Comparison of ENCODE assay signal across 10 cellular contexts in genomic region chr18:63316612-63317555, GRCh38.
DNase-seq lines count a peak whose midpoint lies in the region; ATAC-seq and TF ChIP-seq lines count a peak whose summit lies in the region.
"Had no signal": no experiment of that assay in that cellular context is flagged by ENCODE, and none has a peak within 500 bp of the region (broad histone marks: within the 10 kb centered on the region; RNA-seq: fewer than 3 reads in every experiment).

No MANE protein-coding gene starts in this region.

- H3K9me3 ChIP-seq in BLaER1 treated with 17β-estradiol and CSF1 and Interleukin-3, amounts not matched to agents 10 nM and 100 nM (replicated peaks in 1 of 11): no peaks in the 10 kb centered on the region; a peak in 1 of 22 replicates
- H3K9me3 ChIP-seq in SU-DHL-6 (ENCODE audit: insufficient read depth, low read length): no peaks in the 10 kb centered on the region
- H3K9me3 ChIP-seq in muscle layer of duodenum (ENCODE audit: control insufficient read depth in 1 of 2, low read length in 2 of 2): no peaks in the 10 kb centered on the region

- H3K4me3 ChIP-seq in BLaER1 treated with 17β-estradiol and CSF1 and Interleukin-3, amounts not matched to agents 10 nM and 100 nM: peak overlapping the region; percentile 77 to 97 (median 88)
- H3K4me3 ChIP-seq in SU-DHL-6 (ENCODE audit: insufficient read depth, low read length, poor library complexity, severe bottlenecking): peak overlapping the region; percentile 85
- peak overlapping the region; percentile 73 to 83 for H3K4me3 ChIP-seq in muscle layer of duodenum (ENCODE audit: low read depth in 1 of 2, low read length in 2 of 2)

- ATAC-seq in GM18870 (IDR thresholded peaks at IDR 0.05; ENCODE audit: unreplicated experiment) (peak; percentile 23), GM18868 (IDR thresholded peaks at IDR 0.05; ENCODE audit: unreplicated experiment) (no peak)

- H3F3A ChIP-seq in SU-DHL-6 (ENCODE audit: insufficient read depth): peaks cover 26% of the 10 kb centered on the region

- no peak overlapping the region for H2AFZ ChIP-seq in SU-DHL-6 (ENCODE audit: low read depth, low read length, severe bottlenecking)

- H3K27ac ChIP-seq in BLaER1 treated with 17β-estradiol and CSF1 and Interleukin-3, amounts not matched to agents 10 nM and 100 nM: peak overlapping the region in 9 of 11 experiments; percentile 84 to 98 (median 95); a peak in 18 of 22 replicates
- H3K27ac ChIP-seq in SU-DHL-6 (ENCODE audit: low read depth, low read length) (peak overlapping the region; percentile 91), muscle layer of duodenum (ENCODE audit: low read length) (no peak overlapping the region)
- H3K27ac ChIP-seq: RWPE1 had no signal

- peak overlapping the region; percentile 76 to 99 (median 91) for H3K4me2 ChIP-seq in BLaER1 treated with 17β-estradiol and CSF1 and Interleukin-3, amounts not matched to agents 10 nM and 100 nM
- H3K4me2 ChIP-seq in SU-DHL-6 (ENCODE audit: low read depth, low read length, poor library complexity, severe bottlenecking): peak overlapping the region; percentile 86

- no peak for DNase-seq in HEK293T (ENCODE audit: extremely low spot score)
- DNase-seq in DMS153 (lab: John Stamatoyannopoulos, UW): no peak
- no peak for DNase-seq in NK-92 treated with Interleukin-12 subunit alpha and Interleukin-12 subunit beta, amount 100 ng/mL, for 24 hours (lab: John Stamatoyannopoulos, UW)
- DNase-seq: stimulated activated CD4-positive, alpha-beta T cell treated with anti-CD3 and anti-CD28 coated beads, Interleukin-2, amount 100 ng/mL, for 48 hours had no signal

- H3K4me1 ChIP-seq in BLaER1 treated with 17β-estradiol and CSF1 and Interleukin-3, amounts not matched to agents 10 nM and 100 nM: peaks cover 51 to 72% (median 61%) of the 10 kb centered on the region in 10 experiments
- peaks cover 0 to 34% of the 10 kb centered on the region in 2 donors for H3K4me1 ChIP-seq in muscle layer of duodenum (ENCODE audit: control insufficient read depth in 1 of 2, insufficient read depth in 2 of 2, low read length in 2 of 2)

- no peak for TF ChIP-seq CTCF in SU-DHL-6 (IDR thresholded peaks at IDR 0.05; ENCODE audit: insufficient read depth, low read length, poor library complexity, severe bottlenecking)

- H3K9me2 ChIP-seq in SU-DHL-6 (replicated peaks; ENCODE audit: insufficient read depth, low read length): no peaks in the 10 kb centered on the region

- peaks cover 77% of the 10 kb centered on the region for H3K79me2 ChIP-seq in SU-DHL-6 (ENCODE audit: insufficient read depth, low read length)

- CTCF ChIA-PET in HEK293T (lab: Yijun Ruan, JAX): interaction anchor here (1.2 to 2.2 kb wide), 4 partner anchors 10 to 301 kb away, joined by 3 to 15 read pairs (median 8); no protein-coding TSS in a partner anchor

- no peaks in the 10 kb centered on the region for H3K27me3 ChIP-seq in BLaER1 treated with 17β-estradiol and CSF1 and Interleukin-3, amounts not matched to agents 10 nM and 100 nM
- H3K27me3 ChIP-seq in SU-DHL-6 (ENCODE audit: low read length) (no peaks in the 10 kb centered on the region), muscle layer of duodenum (ENCODE audit: low read depth, low read length) (no peaks in the 10 kb centered on the region)

- peaks cover 0 to 68% (median 66%) of the 10 kb centered on the region in 11 experiments; a peak in 15 of 22 replicates for H4K20me1 ChIP-seq in BLaER1 treated with 17β-estradiol and CSF1 and Interleukin-3, amounts not matched to agents 10 nM and 100 nM
- peaks cover 31% of the 10 kb centered on the region for H4K20me1 ChIP-seq in SU-DHL-6 (ENCODE audit: low read depth, low read length)

- POLR2A ChIA-PET in HEK293T (lab: Yijun Ruan, JAX): no interaction called here

- H3K9ac ChIP-seq in BLaER1 treated with 17β-estradiol and CSF1 and Interleukin-3, amounts not matched to agents 10 nM and 100 nM: peak overlapping the region in 10 of 11 experiments; percentile 85 to 98 (median 93); a peak in 20 of 22 replicates
- peak overlapping the region; percentile 83 for H3K9ac ChIP-seq in SU-DHL-6 (ENCODE audit: low read length)

- H3K36me3 ChIP-seq in BLaER1 treated with 17β-estradiol and CSF1 and Interleukin-3, amounts not matched to agents 10 nM and 100 nM: peaks cover 0 to 44% (median 23%) of the 10 kb centered on the region in 11 experiments; a peak in 9 of 22 replicates
- H3K36me3 ChIP-seq in SU-DHL-6 (ENCODE audit: low read length) (peaks cover 52% of the 10 kb centered on the region), muscle layer of duodenum (ENCODE audit: control insufficient read depth in 1 of 2, insufficient read depth in 2 of 2, low read length in 2 of 2) (no peaks in the 10 kb centered on the region)

TF ChIP-seq in HEK293T, 16 proteins besides CTCF, POLR2A, EP300 and RAD21:
- TF ChIP-seq ARNT (IDR thresholded peaks at IDR 0.05) (no peak), SUZ12 (IDR thresholded peaks at IDR 0.05) (no peak), SP1 (IDR thresholded peaks at IDR 0.05) (no peak), FOXM1 (IDR thresholded peaks at IDR 0.05; ENCODE audit: borderline replicate concordance) (no peak), FOXA1 (IDR thresholded peaks at IDR 0.05) (no peak), LEF1 (IDR thresholded peaks at IDR 0.05; ENCODE audit: borderline replicate concordance) (no peak), PKNOX1 (IDR thresholded peaks at IDR 0.05) (no peak), NFRKB (IDR thresholded peaks at IDR 0.05) (no peak), FOXK2 (IDR thresholded peaks at IDR 0.05) (no peak), HDGF (IDR thresholded peaks at IDR 0.05; ENCODE audit: borderline replicate concordance) (no peak), ZNF384 (IDR thresholded peaks at IDR 0.05) (no peak), BHLHE40 (IDR thresholded peaks at IDR 0.05; ENCODE audit: borderline replicate concordance) (no peak), L3MBTL2 (conservative IDR thresholded peaks at IDR 0.05) (no peak), CTBP1 (IDR thresholded peaks at IDR 0.05; ENCODE audit: borderline replicate concordance) (no peak), TARDBP (IDR thresholded peaks at IDR 0.05) (no peak), ELF4 (IDR thresholded peaks at IDR 0.05) (no peak)
TF ChIP-seq in HEK293T: peak in this region for 0.
